ENCODE assay signal across 8 cellular contexts in the genomic region with DNA sequence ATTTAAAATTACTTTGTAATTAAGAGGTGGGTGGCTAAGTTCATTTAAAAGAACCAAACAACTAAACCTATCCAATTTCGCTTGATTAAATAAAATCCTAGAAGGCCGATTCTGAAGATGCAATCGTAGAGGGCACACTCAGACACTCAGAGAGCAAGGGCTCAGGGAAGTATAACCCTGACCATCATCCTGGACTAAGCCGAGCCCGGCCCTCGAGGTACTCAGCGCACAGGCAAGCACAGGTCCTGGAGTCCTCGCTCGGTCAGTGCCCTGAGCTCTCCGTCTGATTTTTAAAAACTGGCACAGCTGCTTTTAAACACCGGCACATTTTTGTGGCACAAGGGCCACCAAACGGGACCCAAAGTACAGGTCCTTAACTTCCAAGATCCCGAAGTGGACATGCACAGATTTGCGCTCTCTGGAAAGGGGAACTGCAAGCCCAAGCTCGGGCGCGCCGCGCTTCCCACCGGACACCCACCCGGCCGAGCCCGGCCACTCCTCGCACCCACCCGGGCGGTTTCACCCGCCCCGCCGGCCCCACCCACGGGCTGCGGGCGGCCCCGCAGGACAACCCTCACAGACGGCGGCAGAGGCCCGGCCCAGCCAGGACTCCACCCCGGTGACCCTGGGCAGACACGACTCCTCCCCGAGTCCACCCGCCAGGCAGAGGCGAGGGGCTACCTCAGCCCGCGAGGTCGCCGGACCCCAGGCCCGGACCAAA.
DNase-seq lines count a peak whose midpoint lies in the region; ATAC-seq and TF ChIP-seq lines count a peak whose summit lies in the region.
"Not testable (repeated sequence)": the region's sequence is repeated elsewhere in the genome, so short reads cannot be mapped to it uniquely, and the experiment has no call there.

No MANE protein-coding gene starts in this region.

- ATAC-seq in DND-41 (ENCODE audit: insufficient read depth, low read depth) (peak; percentile 20), GM21528 (IDR thresholded peaks at IDR 0.05; ENCODE audit: low FRiP score, unreplicated experiment) (peak; percentile 53), HG03280 (IDR thresholded peaks at IDR 0.05; ENCODE audit: unreplicated experiment) (peak; percentile 44), SK-N-SH treated with all-trans-retinoic acid at 6 μM for 48 hours (peak; percentile 84)
- ATAC-seq in naive thymus-derived CD4-positive, alpha-beta T cell: peak; percentile 60
- ATAC-seq in stimulated activated naive CD8-positive, alpha-beta T cell treated with anti-CD3 and anti-CD28 coated beads, Interleukin-15, Interleukin-2, amounts not matched to agents 100 U/mL and 50 U/mL, for 24 hours: peak; percentile 38

- not testable (repeated sequence) for H3K36me3 Mint-ChIP-seq in naive thymus-derived CD4-positive, alpha-beta T cell

- not testable (repeated sequence) for H3K9me3 ChIP-seq in DND-41 (ENCODE audit: insufficient read depth, low read length, severe bottlenecking); adrenal gland (replicated peaks in 1 of 3); naive thymus-derived CD4-positive, alpha-beta T cell (ENCODE audit: control insufficient read depth in 2 of 3, low read length in 3 of 3)

- not testable (repeated sequence) for H3K9me3 Mint-ChIP-seq in naive thymus-derived CD4-positive, alpha-beta T cell

- H3K36me3 ChIP-seq in DND-41 (ENCODE audit: insufficient read depth, low read length); adrenal gland (replicated peaks in 1 of 2); naive thymus-derived CD4-positive, alpha-beta T cell (ENCODE audit: control insufficient read depth in 2 of 3, insufficient read depth in 3 of 3, low read length in 3 of 3): not testable (repeated sequence)

- H3K27ac ChIP-seq in DND-41 (ENCODE audit: low read length): not testable (repeated sequence)
- peak overlapping the region in 3 of 5 donors; percentile 44 to 84 (median 73) for H3K27ac ChIP-seq in adrenal gland
- peak overlapping the region; percentile 84 for H3K27ac ChIP-seq in naive thymus-derived CD4-positive, alpha-beta T cell (ENCODE audit: low read depth, low read length)

- peak; percentile 35 for DNase-seq in DND-41
- DNase-seq in adrenal gland: peak in 6 of 7 donors; percentile 30 to 67 (median 57)
- DNase-seq in glomerular visceral epithelial cell (ENCODE audit: extremely low spot score): peak; percentile 44
- DNase-seq in naive thymus-derived CD4-positive, alpha-beta T cell: peak in 5 of 9 donors; percentile 4 to 64 (median 25)
- peak; percentile 48 for DNase-seq in stimulated activated naive CD8-positive, alpha-beta T cell treated with anti-CD3 and anti-CD28 coated beads, Interleukin-15, Interleukin-2, amounts not matched to agents 100 U/mL and 50 U/mL, for 24 hours

- not testable (repeated sequence) for H3K27me3 ChIP-seq in DND-41 (ENCODE audit: insufficient read depth, low read length, poor library complexity); adrenal gland; naive thymus-derived CD4-positive, alpha-beta T cell (ENCODE audit: control insufficient read depth in 2 of 2, insufficient read depth in 2 of 2, low read length in 2 of 2)

- H4K20me1 ChIP-seq in DND-41 (ENCODE audit: insufficient read depth, low read length): not testable (repeated sequence)

- H3K9ac ChIP-seq in DND-41 (ENCODE audit: low read depth, low read length): peak overlapping the region; percentile 90

- POLR2A ChIA-PET in naive thymus-derived CD4-positive, alpha-beta T cell (lab: Charles Lee): not testable (repeated sequence)

- TF ChIP-seq CTCF in DND-41 (IDR thresholded peaks at IDR 0.05; ENCODE audit: borderline replicate concordance, extremely low read depth, low read length, poor library complexity, severe bottlenecking); adrenal gland (IDR thresholded peaks at IDR 0.05): not testable (repeated sequence)

- TF ChIP-seq POLR2A in adrenal gland (IDR thresholded peaks at IDR 0.05): not testable (repeated sequence)

- peaks cover 0 to 15% (median 5%) of the 10 kb centered on the region in 7 donors for H3K4me1 Mint-ChIP-seq in naive thymus-derived CD4-positive, alpha-beta T cell

- not testable (repeated sequence) for H3K27ac Mint-ChIP-seq in naive thymus-derived CD4-positive, alpha-beta T cell

- intact Hi-C loops in adrenal gland (cut with DNase I); naive thymus-derived CD4-positive, alpha-beta T cell (cut with micrococcal nuclease): not testable (repeated sequence)

- not testable (repeated sequence) for H2AFZ ChIP-seq in DND-41 (ENCODE audit: low read depth, low read length)

- CTCF ChIA-PET in naive thymus-derived CD4-positive, alpha-beta T cell (lab: Charles Lee): not testable (repeated sequence)

- peaks cover 13% of the 10 kb centered on the region for H3K4me1 ChIP-seq in DND-41 (ENCODE audit: insufficient read depth, low read length)
- H3K4me1 ChIP-seq in adrenal gland (replicated peaks in 1 of 2); naive thymus-derived CD4-positive, alpha-beta T cell (ENCODE audit: control insufficient read depth in 2 of 2, insufficient read depth in 2 of 2, low read length in 2 of 2): not testable (repeated sequence)

- H3K4me3 Mint-ChIP-seq in naive thymus-derived CD4-positive, alpha-beta T cell: peak overlapping the region in 8 of 10 donors; percentile 29 to 60 (median 53)

- peak overlapping the region; percentile 66 for H3K4me2 ChIP-seq in DND-41 (ENCODE audit: insufficient read depth, low read length)

- H3K79me2 ChIP-seq in DND-41 (ENCODE audit: insufficient read depth, low read length): peaks cover 22% of the 10 kb centered on the region

- H3K4me3 ChIP-seq in DND-41 (ENCODE audit: low read depth in 1 of 2, low read length in 2 of 2): peak overlapping the region; percentile 43 to 69; a peak in 3 of 4 replicates
- H3K4me3 ChIP-seq in adrenal gland: peak overlapping the region in 2 of 4 donors; percentile 75 to 87
- not testable (repeated sequence) for H3K4me3 ChIP-seq in naive thymus-derived CD4-positive, alpha-beta T cell (ENCODE audit: low read length)

- 0% methylated on average over 9 to 25 of the region's 46 CpGs; no CpG with 5 or more reads in 2 of the 4 donors for WGBS in adrenal gland, 4 donors

- not testable (repeated sequence) for H3K27me3 Mint-ChIP-seq in naive thymus-derived CD4-positive, alpha-beta T cell

Comparison
In these comparisons a context has a peak if more than half of its experiments do, and no peak if none do; other contexts are left out.
1. ATAC-seq: peak in every context shown above with its lines; median percentile 84 in SK-N-SH treated with all-trans-retinoic acid at 6 μM for 48 hours; 60 in naive thymus-derived CD4-positive, alpha-beta T cell; 53 in GM21528; 44 in HG03280; 38 in stimulated activated naive CD8-positive, alpha-beta T cell treated with anti-CD3 and anti-CD28 coated beads, Interleukin-15, Interleukin-2, amounts not matched to agents 100 U/mL and 50 U/mL, for 24 hours; 20 in DND-41.